ENCODE assay signal across 1 cellular context in the genomic region with DNA sequence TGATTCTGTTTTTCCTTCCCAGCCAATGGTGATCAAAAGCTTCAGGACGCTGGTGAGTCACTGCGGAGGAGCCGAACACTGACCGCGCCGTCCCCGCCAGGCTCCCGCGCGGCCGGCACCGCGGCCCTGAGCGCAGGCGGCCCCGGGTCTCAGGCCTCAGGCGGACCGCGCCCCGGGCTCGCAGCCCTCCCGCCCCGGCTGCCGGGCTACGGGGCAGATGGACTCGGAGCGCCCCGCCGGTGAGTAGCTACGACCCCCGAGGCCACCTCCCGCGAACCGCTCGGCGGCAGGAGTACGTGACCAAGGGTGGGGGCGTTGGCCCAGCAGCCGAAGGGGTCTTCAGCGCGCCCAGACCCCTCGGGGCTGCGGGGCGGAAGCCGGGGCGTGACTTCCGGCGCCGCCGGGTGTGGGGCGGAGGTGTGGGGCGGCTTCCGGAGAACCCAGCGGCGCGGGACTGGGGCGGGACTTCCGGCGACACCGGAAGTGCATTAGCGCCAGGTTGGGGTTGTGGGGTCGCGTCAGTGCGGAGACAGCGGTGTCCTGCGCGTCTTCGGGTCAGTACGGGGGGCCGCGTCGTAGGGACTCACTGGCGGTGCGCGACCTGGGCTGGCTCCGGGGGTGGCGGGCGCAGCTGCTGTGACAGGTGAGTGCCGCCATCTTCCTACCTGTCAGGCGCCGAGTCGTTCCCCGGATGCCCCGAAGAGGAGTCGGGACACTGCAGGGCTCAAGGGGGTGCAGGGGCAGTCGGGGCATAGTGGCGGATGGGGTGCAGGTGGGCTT.
A peak's percentile ranks its signal among the peaks of the same experiment; 100 is the strongest.
TF ChIP-seq lines count a peak whose summit lies in the region.

A gene with protein sequence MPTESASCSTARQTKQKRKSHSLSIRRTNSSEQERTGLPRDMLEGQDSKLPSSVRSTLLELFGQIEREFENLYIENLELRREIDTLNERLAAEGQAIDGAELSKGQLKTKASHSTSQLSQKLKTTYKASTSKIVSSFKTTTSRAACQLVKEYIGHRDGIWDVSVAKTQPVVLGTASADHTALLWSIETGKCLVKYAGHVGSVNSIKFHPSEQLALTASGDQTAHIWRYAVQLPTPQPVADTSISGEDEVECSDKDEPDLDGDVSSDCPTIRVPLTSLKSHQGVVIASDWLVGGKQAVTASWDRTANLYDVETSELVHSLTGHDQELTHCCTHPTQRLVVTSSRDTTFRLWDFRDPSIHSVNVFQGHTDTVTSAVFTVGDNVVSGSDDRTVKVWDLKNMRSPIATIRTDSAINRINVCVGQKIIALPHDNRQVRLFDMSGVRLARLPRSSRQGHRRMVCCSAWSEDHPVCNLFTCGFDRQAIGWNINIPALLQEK (plus strand): TSS at position 60 of the 780 bp plus-strand sequence. CDS start 15,771 bp downstream, outside the sequence.

TF ChIP-seq in K562, 482 proteins besides CTCF, POLR2A, EP300 and RAD21 (continued from another document and continues in another):
- TF ChIP-seq, protein P1, sequence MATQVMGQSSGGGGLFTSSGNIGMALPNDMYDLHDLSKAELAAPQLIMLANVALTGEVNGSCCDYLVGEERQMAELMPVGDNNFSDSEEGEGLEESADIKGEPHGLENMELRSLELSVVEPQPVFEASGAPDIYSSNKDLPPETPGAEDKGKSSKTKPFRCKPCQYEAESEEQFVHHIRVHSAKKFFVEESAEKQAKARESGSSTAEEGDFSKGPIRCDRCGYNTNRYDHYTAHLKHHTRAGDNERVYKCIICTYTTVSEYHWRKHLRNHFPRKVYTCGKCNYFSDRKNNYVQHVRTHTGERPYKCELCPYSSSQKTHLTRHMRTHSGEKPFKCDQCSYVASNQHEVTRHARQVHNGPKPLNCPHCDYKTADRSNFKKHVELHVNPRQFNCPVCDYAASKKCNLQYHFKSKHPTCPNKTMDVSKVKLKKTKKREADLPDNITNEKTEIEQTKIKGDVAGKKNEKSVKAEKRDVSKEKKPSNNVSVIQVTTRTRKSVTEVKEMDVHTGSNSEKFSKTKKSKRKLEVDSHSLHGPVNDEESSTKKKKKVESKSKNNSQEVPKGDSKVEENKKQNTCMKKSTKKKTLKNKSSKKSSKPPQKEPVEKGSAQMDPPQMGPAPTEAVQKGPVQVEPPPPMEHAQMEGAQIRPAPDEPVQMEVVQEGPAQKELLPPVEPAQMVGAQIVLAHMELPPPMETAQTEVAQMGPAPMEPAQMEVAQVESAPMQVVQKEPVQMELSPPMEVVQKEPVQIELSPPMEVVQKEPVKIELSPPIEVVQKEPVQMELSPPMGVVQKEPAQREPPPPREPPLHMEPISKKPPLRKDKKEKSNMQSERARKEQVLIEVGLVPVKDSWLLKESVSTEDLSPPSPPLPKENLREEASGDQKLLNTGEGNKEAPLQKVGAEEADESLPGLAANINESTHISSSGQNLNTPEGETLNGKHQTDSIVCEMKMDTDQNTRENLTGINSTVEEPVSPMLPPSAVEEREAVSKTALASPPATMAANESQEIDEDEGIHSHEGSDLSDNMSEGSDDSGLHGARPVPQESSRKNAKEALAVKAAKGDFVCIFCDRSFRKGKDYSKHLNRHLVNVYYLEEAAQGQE (CRISPR knock-in tag; IDR thresholded peaks at IDR 0.05; ENCODE audit: low read depth): 0 out of 2 replicates have a peak, but pooled peaks have one; percentile 19
- TF ChIP-seq, protein P2, sequence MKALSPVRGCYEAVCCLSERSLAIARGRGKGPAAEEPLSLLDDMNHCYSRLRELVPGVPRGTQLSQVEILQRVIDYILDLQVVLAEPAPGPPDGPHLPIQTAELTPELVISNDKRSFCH (CRISPR knock-in tag; IDR thresholded peaks at IDR 0.05): no peak
- TF ChIP-seq, protein P2 (tag; IDR thresholded peaks at IDR 0.05): 0 out of 2 replicates have a peak, but pooled peaks have one; percentile 19
- peak; percentile 96 for TF ChIP-seq RBBP5 (IDR thresholded peaks at IDR 0.05; ENCODE audit: borderline replicate concordance, insufficient read depth, low read length, poor library complexity, severe bottlenecking)
- TF ChIP-seq, protein P3, sequence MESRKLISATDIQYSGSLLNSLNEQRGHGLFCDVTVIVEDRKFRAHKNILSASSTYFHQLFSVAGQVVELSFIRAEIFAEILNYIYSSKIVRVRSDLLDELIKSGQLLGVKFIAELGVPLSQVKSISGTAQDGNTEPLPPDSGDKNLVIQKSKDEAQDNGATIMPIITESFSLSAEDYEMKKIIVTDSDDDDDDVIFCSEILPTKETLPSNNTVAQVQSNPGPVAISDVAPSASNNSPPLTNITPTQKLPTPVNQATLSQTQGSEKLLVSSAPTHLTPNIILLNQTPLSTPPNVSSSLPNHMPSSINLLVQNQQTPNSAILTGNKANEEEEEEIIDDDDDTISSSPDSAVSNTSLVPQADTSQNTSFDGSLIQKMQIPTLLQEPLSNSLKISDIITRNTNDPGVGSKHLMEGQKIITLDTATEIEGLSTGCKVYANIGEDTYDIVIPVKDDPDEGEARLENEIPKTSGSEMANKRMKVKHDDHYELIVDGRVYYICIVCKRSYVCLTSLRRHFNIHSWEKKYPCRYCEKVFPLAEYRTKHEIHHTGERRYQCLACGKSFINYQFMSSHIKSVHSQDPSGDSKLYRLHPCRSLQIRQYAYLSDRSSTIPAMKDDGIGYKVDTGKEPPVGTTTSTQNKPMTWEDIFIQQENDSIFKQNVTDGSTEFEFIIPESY (CRISPR knock-in tag; IDR thresholded peaks at IDR 0.05): peak; percentile 33; the same call in 1 of the 2 replicates
- TF ChIP-seq, protein P4, sequence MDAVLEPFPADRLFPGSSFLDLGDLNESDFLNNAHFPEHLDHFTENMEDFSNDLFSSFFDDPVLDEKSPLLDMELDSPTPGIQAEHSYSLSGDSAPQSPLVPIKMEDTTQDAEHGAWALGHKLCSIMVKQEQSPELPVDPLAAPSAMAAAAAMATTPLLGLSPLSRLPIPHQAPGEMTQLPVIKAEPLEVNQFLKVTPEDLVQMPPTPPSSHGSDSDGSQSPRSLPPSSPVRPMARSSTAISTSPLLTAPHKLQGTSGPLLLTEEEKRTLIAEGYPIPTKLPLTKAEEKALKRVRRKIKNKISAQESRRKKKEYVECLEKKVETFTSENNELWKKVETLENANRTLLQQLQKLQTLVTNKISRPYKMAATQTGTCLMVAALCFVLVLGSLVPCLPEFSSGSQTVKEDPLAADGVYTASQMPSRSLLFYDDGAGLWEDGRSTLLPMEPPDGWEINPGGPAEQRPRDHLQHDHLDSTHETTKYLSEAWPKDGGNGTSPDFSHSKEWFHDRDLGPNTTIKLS (IDR thresholded peaks at IDR 0.05; ENCODE audit: borderline replicate concordance, low read depth): peak; percentile 57; the same call in 1 of the 2 replicates
- TF ChIP-seq C11orf30 (IDR thresholded peaks at IDR 0.05; ENCODE audit: low read depth): peak; percentile 82
- TF ChIP-seq, protein P5, sequence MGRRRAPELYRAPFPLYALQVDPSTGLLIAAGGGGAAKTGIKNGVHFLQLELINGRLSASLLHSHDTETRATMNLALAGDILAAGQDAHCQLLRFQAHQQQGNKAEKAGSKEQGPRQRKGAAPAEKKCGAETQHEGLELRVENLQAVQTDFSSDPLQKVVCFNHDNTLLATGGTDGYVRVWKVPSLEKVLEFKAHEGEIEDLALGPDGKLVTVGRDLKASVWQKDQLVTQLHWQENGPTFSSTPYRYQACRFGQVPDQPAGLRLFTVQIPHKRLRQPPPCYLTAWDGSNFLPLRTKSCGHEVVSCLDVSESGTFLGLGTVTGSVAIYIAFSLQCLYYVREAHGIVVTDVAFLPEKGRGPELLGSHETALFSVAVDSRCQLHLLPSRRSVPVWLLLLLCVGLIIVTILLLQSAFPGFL (CRISPR knock-in tag; IDR thresholded peaks at IDR 0.05): peak; percentile 88; the same call in 1 of the 2 replicates
- TF ChIP-seq NR3C1 (CRISPR knock-in tag; IDR thresholded peaks at IDR 0.05): 0 out of 2 replicates have a peak, but pooled peaks have one; percentile 33
- TF ChIP-seq COPS2 (conservative IDR thresholded peaks at IDR 0.05): no peak
- TF ChIP-seq, protein P6, sequence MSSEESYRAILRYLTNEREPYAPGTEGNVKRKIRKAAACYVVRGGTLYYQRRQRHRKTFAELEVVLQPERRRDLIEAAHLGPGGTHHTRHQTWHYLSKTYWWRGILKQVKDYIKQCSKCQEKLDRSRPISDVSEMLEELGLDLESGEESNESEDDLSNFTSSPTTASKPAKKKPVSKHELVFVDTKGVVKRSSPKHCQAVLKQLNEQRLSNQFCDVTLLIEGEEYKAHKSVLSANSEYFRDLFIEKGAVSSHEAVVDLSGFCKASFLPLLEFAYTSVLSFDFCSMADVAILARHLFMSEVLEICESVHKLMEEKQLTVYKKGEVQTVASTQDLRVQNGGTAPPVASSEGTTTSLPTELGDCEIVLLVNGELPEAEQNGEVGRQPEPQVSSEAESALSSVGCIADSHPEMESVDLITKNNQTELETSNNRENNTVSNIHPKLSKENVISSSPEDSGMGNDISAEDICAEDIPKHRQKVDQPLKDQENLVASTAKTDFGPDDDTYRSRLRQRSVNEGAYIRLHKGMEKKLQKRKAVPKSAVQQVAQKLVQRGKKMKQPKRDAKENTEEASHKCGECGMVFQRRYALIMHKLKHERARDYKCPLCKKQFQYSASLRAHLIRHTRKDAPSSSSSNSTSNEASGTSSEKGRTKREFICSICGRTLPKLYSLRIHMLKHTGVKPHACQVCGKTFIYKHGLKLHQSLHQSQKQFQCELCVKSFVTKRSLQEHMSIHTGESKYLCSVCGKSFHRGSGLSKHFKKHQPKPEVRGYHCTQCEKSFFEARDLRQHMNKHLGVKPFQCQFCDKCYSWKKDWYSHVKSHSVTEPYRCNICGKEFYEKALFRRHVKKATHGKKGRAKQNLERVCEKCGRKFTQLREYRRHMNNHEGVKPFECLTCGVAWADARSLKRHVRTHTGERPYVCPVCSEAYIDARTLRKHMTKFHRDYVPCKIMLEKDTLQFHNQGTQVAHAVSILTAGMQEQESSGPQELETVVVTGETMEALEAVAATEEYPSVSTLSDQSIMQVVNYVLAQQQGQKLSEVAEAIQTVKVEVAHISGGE (CRISPR knock-in tag; IDR thresholded peaks at IDR 0.05): peak; percentile 68 to 96 (median 82); a peak in 5 of 6 replicates
- TF ChIP-seq GATAD2B (IDR thresholded peaks at IDR 0.05; ENCODE audit: borderline replicate concordance): peak; percentile 96
- peak; percentile 58 for TF ChIP-seq POLR2B (IDR thresholded peaks at IDR 0.05; ENCODE audit: low read depth, partially characterized antibody)
- TF ChIP-seq SREBF2 (CRISPR knock-in tag; IDR thresholded peaks at IDR 0.05): no peak
- peak; percentile 64; the same call in 1 of the 2 replicates for TF ChIP-seq ETV5 (CRISPR knock-in tag; IDR thresholded peaks at IDR 0.05; ENCODE audit: low read depth)
- peak; percentile 16 for TF ChIP-seq TBP (optimal IDR thresholded peaks at IDR 0.05; ENCODE audit: low read depth, low read length)
- TF ChIP-seq NUFIP1 (IDR thresholded peaks at IDR 0.05; ENCODE audit: partially characterized antibody): no peak
- TF ChIP-seq, protein P7, sequence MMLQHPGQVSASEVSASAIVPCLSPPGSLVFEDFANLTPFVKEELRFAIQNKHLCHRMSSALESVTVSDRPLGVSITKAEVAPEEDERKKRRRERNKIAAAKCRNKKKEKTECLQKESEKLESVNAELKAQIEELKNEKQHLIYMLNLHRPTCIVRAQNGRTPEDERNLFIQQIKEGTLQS (IDR thresholded peaks at IDR 0.05): peak; percentile 48
- TF ChIP-seq, protein P7 (CRISPR knock-in tag; conservative IDR thresholded peaks at IDR 0.05): no peak
- TF ChIP-seq NR4A1 (CRISPR knock-in tag; IDR thresholded peaks at IDR 0.05): no peak
- 0 out of 2 replicates have a peak, but pooled peaks have one; percentile 30 for TF ChIP-seq NR4A1 (tag; IDR thresholded peaks at IDR 0.05)
- TF ChIP-seq NFIC (IDR thresholded peaks at IDR 0.05): no peak
- peak; percentile 93 for TF ChIP-seq RBFOX2 (IDR thresholded peaks at IDR 0.05; ENCODE audit: low read depth, low read length)
- no peak for TF ChIP-seq ZNF134 (CRISPR knock-in tag; conservative IDR thresholded peaks at IDR 0.05)
- TF ChIP-seq YY1 (IDR thresholded peaks at IDR 0.05; ENCODE audit: borderline replicate concordance in 1 of 3, control insufficient read depth in 1 of 3, extremely low read depth in 1 of 3, insufficient read depth in 3 of 3, insufficient read length in 1 of 3, insufficient replicate concordance in 2 of 3, low read depth in 1 of 3, low read length in 2 of 3): peak; percentile 39 to 85 (median 79)
- TF ChIP-seq L3MBTL2 (IDR thresholded peaks at IDR 0.05): peak; percentile 72; the same call in 1 of the 2 replicates
- no peak for TF ChIP-seq HDAC6 (IDR thresholded peaks at IDR 0.05; ENCODE audit: low read depth, low read length)
- TF ChIP-seq, protein P8, sequence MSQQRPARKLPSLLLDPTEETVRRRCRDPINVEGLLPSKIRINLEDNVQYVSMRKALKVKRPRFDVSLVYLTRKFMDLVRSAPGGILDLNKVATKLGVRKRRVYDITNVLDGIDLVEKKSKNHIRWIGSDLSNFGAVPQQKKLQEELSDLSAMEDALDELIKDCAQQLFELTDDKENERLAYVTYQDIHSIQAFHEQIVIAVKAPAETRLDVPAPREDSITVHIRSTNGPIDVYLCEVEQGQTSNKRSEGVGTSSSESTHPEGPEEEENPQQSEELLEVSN (IDR thresholded peaks at IDR 0.05; ENCODE audit: borderline replicate concordance in 1 of 2, extremely low read depth in 1 of 2, insufficient read depth in 1 of 2, insufficient read length in 1 of 2, low read depth in 1 of 2, low read length in 1 of 2, poor library complexity in 1 of 2, severe bottlenecking in 1 of 2): peak; percentile 57 to 78
- TF ChIP-seq FOXA3 (CRISPR knock-in tag; conservative IDR thresholded peaks at IDR 0.05 in 1 of 2, IDR thresholded peaks at IDR 0.05 in 1 of 2): peak in 1 of 2 experiments; percentile 41; a peak in 1 of 4 replicates
- TF ChIP-seq TAF1 (IDR thresholded peaks at IDR 0.05; ENCODE audit: control insufficient read depth, extremely low read depth, insufficient read depth, low read length, severe bottlenecking): peak; percentile 66
- peak; percentile 55 for TF ChIP-seq SP2 (IDR thresholded peaks at IDR 0.05; ENCODE audit: extremely low read depth, low read depth, low read length, poor library complexity, severe bottlenecking)
- peak; percentile 80 for TF ChIP-seq E2F3 (CRISPR knock-in tag; IDR thresholded peaks at IDR 0.05)
- TF ChIP-seq MYC (IDR thresholded peaks at IDR 0.05; ENCODE audit: low read depth, low read length): 0 out of 2 replicates have a peak, but pooled peaks have one; percentile 34
- TF ChIP-seq MYC (CRISPR knock-in tag; IDR thresholded peaks at IDR 0.05; ENCODE audit: borderline replicate concordance, low read depth): peak; percentile 38; the same call in 1 of the 2 replicates
- peak; percentile 91 for TF ChIP-seq POLR2G (IDR thresholded peaks at IDR 0.05; ENCODE audit: low read depth, low read length)
- TF ChIP-seq ZNF232 (CRISPR knock-in tag; IDR thresholded peaks at IDR 0.05): 0 out of 2 replicates have a peak, but pooled peaks have one; percentile 39
